Comparison of ENCODE assay signal across 24 cellular contexts in genomic region chr12:39161686-39162085, GRCh38.
"Had no signal": no experiment of that assay in that cellular context is flagged by ENCODE, and none has a peak within 500 bp of the region (broad histone marks: within the 10 kb centered on the region; RNA-seq: fewer than 3 reads in every experiment).

No MANE protein-coding gene starts in this region.

- H3K9me3 Mint-ChIP-seq: type B pancreatic cell had no signal

- DNase-seq: colonic mucosa; effector memory CD4-positive, alpha-beta T cell; erythroblast; esophagus squamous epithelium; gastrocnemius medialis; head of caudate nucleus; left lung; naive thymus-derived CD8-positive, alpha-beta T cell; nephron progenitor cell; nucleus accumbens; right cardiac atrium; sigmoid colon; spleen; stimulated activated CD4-positive, alpha-beta T cell treated with anti-CD3 and anti-CD28 coated beads, Interleukin-4, amount 100 ng/mL, for 4 hours; stimulated activated naive CD8-positive, alpha-beta T cell treated with anti-CD3 and anti-CD28 coated beads, Interleukin-15, Interleukin-2, amounts not matched to agents 100 U/mL and 50 U/mL, for 24 hours; substantia nigra; testis; tibial artery had no signal

- H3K27ac Mint-ChIP-seq: dendritic cell treated with granulocyte-macrophage colony-stimulating factor and Interleukin-4, amounts not matched to agents 40 ng/mL and 50 ng/mL, for 4 days; naive thymus-derived CD8-positive, alpha-beta T cell; nephron progenitor cell; stimulated activated memory B cell treated with anti-CD40 and anti-IgM and Interleukin-4, amounts not matched to agents 10 μg/mL and 1 μg/mL and 100 μg/mL, for 72 hours; type B pancreatic cell had no signal

- H3K4me1 Mint-ChIP-seq: naive thymus-derived CD8-positive, alpha-beta T cell; nephron progenitor cell; stimulated activated memory B cell treated with anti-CD40 and anti-IgM and Interleukin-4, amounts not matched to agents 10 μg/mL and 1 μg/mL and 100 μg/mL, for 72 hours had no signal

- H3K9me3 ChIP-seq: colonic mucosa, esophagus squamous epithelium, gastrocnemius medialis, prostate gland, sigmoid colon, testis, tibial artery had no signal

- H3K27me3 ChIP-seq: colonic mucosa, esophagus squamous epithelium, gastrocnemius medialis, left lung, sigmoid colon, spleen, testis, tibial artery had no signal

- H3K36me3 ChIP-seq: colonic mucosa, esophagus squamous epithelium, gastrocnemius medialis, left lung, prostate gland, sigmoid colon, spleen, tibial artery had no signal

- ATAC-seq: gastrocnemius medialis; left lung; naive thymus-derived CD8-positive, alpha-beta T cell; right cardiac atrium; stimulated activated memory B cell treated with anti-CD40 and anti-IgM and Interleukin-4, amounts not matched to agents 10 μg/mL and 1 μg/mL and 100 μg/mL, for 72 hours; stimulated activated naive CD8-positive, alpha-beta T cell treated with anti-CD3 and anti-CD28 coated beads, Interleukin-15, Interleukin-2, amounts not matched to agents 100 U/mL and 50 U/mL, for 24 hours had no signal

- H3K27ac ChIP-seq: colonic mucosa, esophagus squamous epithelium, gastrocnemius medialis, left lung, prostate gland, sigmoid colon, spleen, testis, tibial artery had no signal

- H3K4me1 ChIP-seq: colonic mucosa, esophagus squamous epithelium, gastrocnemius medialis, left lung, prostate gland, sigmoid colon, spleen, testis, tibial artery had no signal

- H3K27me3 Mint-ChIP-seq: dendritic cell treated with granulocyte-macrophage colony-stimulating factor and Interleukin-4, amounts not matched to agents 40 ng/mL and 50 ng/mL, for 4 days; naive thymus-derived CD8-positive, alpha-beta T cell; stimulated activated memory B cell treated with anti-CD40 and anti-IgM and Interleukin-4, amounts not matched to agents 10 μg/mL and 1 μg/mL and 100 μg/mL, for 72 hours; type B pancreatic cell had no signal

- H3K4me3 Mint-ChIP-seq: dendritic cell treated with granulocyte-macrophage colony-stimulating factor and Interleukin-4, amounts not matched to agents 40 ng/mL and 50 ng/mL, for 4 days; naive thymus-derived CD8-positive, alpha-beta T cell; nephron progenitor cell; stimulated activated memory B cell treated with anti-CD40 and anti-IgM and Interleukin-4, amounts not matched to agents 10 μg/mL and 1 μg/mL and 100 μg/mL, for 72 hours; type B pancreatic cell had no signal

- H3K4me3 ChIP-seq: colonic mucosa, esophagus squamous epithelium, gastrocnemius medialis, left lung, prostate gland, sigmoid colon, spleen, testis, tibial artery had no signal

- FAIRE-seq: endometrium, keratinocyte had no signal

- H3K36me3 Mint-ChIP-seq: stimulated activated memory B cell treated with anti-CD40 and anti-IgM and Interleukin-4, amounts not matched to agents 10 μg/mL and 1 μg/mL and 100 μg/mL, for 72 hours; type B pancreatic cell had no signal
